8 cellular contexts compared by ENCODE assay signal in the genomic region with DNA sequence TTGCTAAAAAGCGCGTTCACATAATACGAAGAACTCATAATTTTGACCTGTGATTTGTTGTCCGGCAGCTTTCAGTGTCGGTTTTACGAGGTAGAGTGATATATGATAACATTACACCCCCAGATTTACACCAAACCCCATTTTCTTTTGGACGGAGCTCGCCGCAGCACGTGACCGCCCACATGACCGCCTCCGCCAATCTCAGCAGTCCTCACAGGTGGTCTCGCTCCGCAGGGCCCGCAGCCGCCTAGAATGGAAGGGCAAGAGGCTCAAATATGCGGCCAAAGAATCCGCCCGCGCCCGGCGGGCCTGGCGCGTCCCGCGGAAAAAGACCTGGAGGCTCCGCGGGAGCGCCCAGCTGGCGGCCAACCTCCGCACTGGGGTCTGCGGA. TPM values are rescaled to one million over a fixed set of nuclear protein-coding genes. Genes with fewer than 3 reads are reported as not detected.
DNase-seq lines count a peak whose midpoint lies in the region; ATAC-seq and TF ChIP-seq lines count a peak whose summit lies in the region.

A gene (minus strand): TSS at position 168 of the 391 bp plus-strand sequence. CDS start 130 bp downstream, at position 38.

- H3K36me3 ChIP-seq in BLaER1 (no peaks in the 10 kb centered on the region), iPS-20b (ENCODE audit: insufficient read depth, low read depth, low read length) (no peaks in the 10 kb centered on the region), stomach (no peaks in the 10 kb centered on the region)

- intact Hi-C loops in stomach (cut with DNase I; ENCODE audit: low total_unique reads) = no loop called here

- H3K9ac ChIP-seq in BLaER1 (no peak within 1 kb of the TSS), iPS-20b (ENCODE audit: low read depth, low read length) (no peak within 1 kb of the TSS)

- peaks cover 41% of the 10 kb centered on the region for H3K9me3 ChIP-seq in BLaER1
- H3K9me3 ChIP-seq in iPS-20b (ENCODE audit: insufficient read depth, low read depth, low read length) = peaks cover 21% of the 10 kb centered on the region; the same call in 1 of the 2 replicates
- H3K9me3 ChIP-seq in stomach = no peaks in the 10 kb centered on the region

- TF ChIP-seq CTCF in stomach (IDR thresholded peaks at IDR 0.05) = no peak

- H3K4me1 ChIP-seq in BLaER1 (peaks cover 19% of the 10 kb centered on the region), iPS-20b (ENCODE audit: insufficient read depth, low read length) (no peaks in the 10 kb centered on the region), stomach (peaks cover 13 to 73% (median 57%) of the 10 kb centered on the region in 4 donors)

- H3K27ac ChIP-seq in BLaER1 = no peak within 1 kb of the TSS
- H3K27ac ChIP-seq in iPS-20b (ENCODE audit: low read length) = no peak within 1 kb of the TSS
- H3K27ac ChIP-seq in stomach = peak within 1 kb of the TSS; percentile 30 to 99 (median 62)

- WGBS in stomach, 5 donors = 3 to 10% (median 8%) methylated on average over 15 to 33 of the region's 33 CpGs

- TF ChIP-seq EP300 in stomach (IDR thresholded peaks at IDR 0.05) = no peak

- no peak for TF ChIP-seq POLR2A in stomach (IDR thresholded peaks at IDR 0.05)

- no peak within 1 kb of the TSS for H3K4me2 ChIP-seq in BLaER1

- H3K4me3 ChIP-seq in BLaER1 (0 out of 2 replicates have a peak within 1 kb of the TSS, but pooled peaks have one; percentile 23), iPS-20b (ENCODE audit: low read length) (peak within 1 kb of the TSS; percentile 46), stomach (peak within 1 kb of the TSS; percentile 43 to 65 (median 54))

- DNase-seq in HS-5 (ENCODE audit: low read depth) = peak; percentile 42
- peak; percentile 43 for DNase-seq in UCSD-AML1 (lab: John Stamatoyannopoulos, UW; ENCODE audit: unreplicated experiment)
- peak; percentile 31 for DNase-seq in stomach
- no peak for DNase-seq in NCI-H748 treated with DMSO at 0.1 percent for 48 hours (lab: John Stamatoyannopoulos, UW)

- H4K20me1 ChIP-seq in BLaER1 = peaks cover 89% of the 10 kb centered on the region

- ATAC-seq in GM18520 (IDR thresholded peaks at IDR 0.05; ENCODE audit: unreplicated experiment) (no peak), HG02840 (IDR thresholded peaks at IDR 0.05; ENCODE audit: low FRiP score, unreplicated experiment) (no peak)

- H3K27me3 ChIP-seq in BLaER1 (peaks cover 100% of the 10 kb centered on the region), iPS-20b (ENCODE audit: insufficient read depth, low read length) (peaks cover 100% of the 10 kb centered on the region), stomach (peaks cover 8 to 100% (median 96%) of the 10 kb centered on the region in 3 donors)

RNA-seq across cellular contexts. Expression of the gene that starts here (rescaled TPM):
- 10 to 100 TPM in 1 of 5 donors, 1 to 10 TPM in 3, not detected in 1; 1.1 to 34.8 (median 3.3) TPM for total RNA-seq in stomach
- 1 to 10 TPM in 1 of 3 donors, under 1 TPM in 2; 0.98 to 7.9 (median 1.00) TPM for polyA plus RNA-seq in stomach

Comparison
In these comparisons a context has a peak if more than half of its experiments do, and no peak if none do; other contexts are left out.
1. H3K27ac ChIP-seq: peak in stomach (5 of 5); none in BLaER1 (single experiment) and iPS-20b (single experiment).
2. Peak in every context shown above with its lines, with median percentiles within 50 percentile points of each other: H3K4me3 ChIP-seq.